In the genomic region with DNA sequence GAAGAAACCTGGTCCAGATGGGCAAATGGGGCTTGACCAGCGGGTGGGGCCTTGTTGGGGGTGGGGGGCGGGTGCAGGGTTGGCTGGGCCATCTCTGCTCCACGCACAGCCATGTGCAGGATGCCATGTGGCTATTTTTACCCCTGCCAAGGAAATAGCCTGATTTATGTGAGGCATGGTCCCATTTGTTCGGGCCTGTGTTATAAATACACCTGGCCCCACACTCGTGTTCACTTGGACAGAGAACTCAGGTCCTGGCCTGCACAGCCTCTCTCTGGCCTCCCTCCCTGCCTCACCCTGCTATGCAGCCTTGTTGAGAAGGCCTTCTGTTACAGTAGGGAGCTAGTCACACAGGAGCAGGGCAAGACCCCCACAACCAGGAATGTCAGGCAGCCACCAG, we compare ENCODE assay signal across 12 cellular contexts.
"Had no signal": no experiment of that assay in that cellular context is flagged by ENCODE, and none has a peak within 500 bp of the region (broad histone marks: within the 10 kb centered on the region; RNA-seq: fewer than 3 reads in every experiment).

No MANE protein-coding gene starts in this region.

- H3K4me3 Mint-ChIP-seq: activated T-cell treated with anti-CD3 and anti-CD28 coated beads, Interleukin-2, amount 50 U/mL, for 4 hours; stimulated activated memory B cell treated with anti-CD40 and anti-IgM and Interleukin-4, amounts not matched to agents 10 μg/mL and 1 μg/mL and 100 μg/mL, for 72 hours; T-helper 2 cell treated with Interferon-gamma antibody and Interleukin-4, amounts not matched to agents 5 μg/mL and 100 μg/mL, for 36 hours had no signal

- DNase-seq: activated CD4-positive, alpha-beta T cell treated with anti-CD3 and anti-CD28 coated beads for 1 hour; activated CD4-positive, alpha-beta T cell treated with anti-CD3 and anti-CD28 coated beads, Interleukin-2, amount 50 U/mL, for 48 hours; activated effector memory CD4-positive, alpha-beta T cell treated with anti-CD3 and anti-CD28 coated beads, Interleukin-2, amount 50 U/mL, for 16 hours; activated T-cell treated with anti-CD3 and anti-CD28 coated beads, Interleukin-2, amount 50 U/mL, for 4 hours; left colon; SW 1271; trophoblast cell had no signal

- H3K9me3 Mint-ChIP-seq: activated naive CD4-positive, alpha-beta T cell treated with anti-CD3 and anti-CD28 coated beads, Interleukin-2, amount 50 U/mL, for 72 hours; activated T-cell treated with anti-CD3 and anti-CD28 coated beads, Interleukin-2, amount 50 U/mL, for 4 hours; neural crest cell; stimulated activated memory B cell treated with anti-CD40 and anti-IgM and Interleukin-4, amounts not matched to agents 10 μg/mL and 1 μg/mL and 100 μg/mL, for 72 hours; T-helper 2 cell treated with Interferon-gamma antibody and Interleukin-4, amounts not matched to agents 5 μg/mL and 100 μg/mL, for 36 hours had no signal

- H3K36me3 Mint-ChIP-seq: activated naive CD4-positive, alpha-beta T cell treated with anti-CD3 and anti-CD28 coated beads, Interleukin-2, amount 50 U/mL, for 72 hours; stimulated activated memory B cell treated with anti-CD40 and anti-IgM and Interleukin-4, amounts not matched to agents 10 μg/mL and 1 μg/mL and 100 μg/mL, for 72 hours had no signal

- H3K27ac Mint-ChIP-seq: activated naive CD4-positive, alpha-beta T cell treated with anti-CD3 and anti-CD28 coated beads, Interleukin-2, amount 50 U/mL, for 72 hours; stimulated activated memory B cell treated with anti-CD40 and anti-IgM and Interleukin-4, amounts not matched to agents 10 μg/mL and 1 μg/mL and 100 μg/mL, for 72 hours; T-helper 2 cell treated with Interferon-gamma antibody and Interleukin-4, amounts not matched to agents 5 μg/mL and 100 μg/mL, for 36 hours had no signal

- ATAC-seq: activated naive CD4-positive, alpha-beta T cell treated with anti-CD3 and anti-CD28 coated beads, Interleukin-2, amount 50 U/mL, for 72 hours; activated T-cell treated with anti-CD3 and anti-CD28 coated beads, Interleukin-2, amount 50 U/mL, for 4 hours; esophagus mucosa; left colon; stimulated activated memory B cell treated with anti-CD40 and anti-IgM and Interleukin-4, amounts not matched to agents 10 μg/mL and 1 μg/mL and 100 μg/mL, for 72 hours had no signal

- H3K4me1 Mint-ChIP-seq: stimulated activated memory B cell treated with anti-CD40 and anti-IgM and Interleukin-4, amounts not matched to agents 10 μg/mL and 1 μg/mL and 100 μg/mL, for 72 hours had no signal
